In genomic region chr5:131386779-131387178, GRCh38 we compare ENCODE assay signal across 12 cellular contexts.
DNase-seq lines count a peak whose midpoint lies in the region; ATAC-seq, FAIRE-seq and TF ChIP-seq lines count a peak whose summit lies in the region.
"Had no signal": no experiment of that assay in that cellular context is flagged by ENCODE, and none has a peak within 500 bp of the region (broad histone marks: within the 10 kb centered on the region; RNA-seq: fewer than 3 reads in every experiment).

No MANE protein-coding gene starts in this region.

- peaks cover 3% of the 10 kb centered on the region for H3K79me2 ChIP-seq in HepG2 (ENCODE audit: insufficient read depth, low read length)

- H3K4me1 Mint-ChIP-seq in CD4-positive, alpha-beta memory T cell = peaks cover 58 to 99% (median 76%) of the 10 kb centered on the region in 4 donors
- peaks cover 67% of the 10 kb centered on the region for H3K4me1 Mint-ChIP-seq in activated T-helper 2 cell treated with anti-CD3 and anti-CD28 coated beads, Interferon-gamma antibody, Interleukin-2, Interleukin-4, amounts not matched to agents 10 μg/mL and 5 μg/mL and 100 μg/mL, durations not matched to agents 14 hours and 24 hours and 36 hours (ENCODE audit: low read depth)

- no TSS peak for BruUV-seq in HepG2 (replicated peaks; lab: Mats Ljungman, UMichigan)

- ATAC-seq in HepG2 (peak; percentile 84), GM18870 (IDR thresholded peaks at IDR 0.05; ENCODE audit: unreplicated experiment) (no peak), Right ventricle myocardium inferior (no peak)

- no peaks in the 10 kb centered on the region for H3K27me3 Mint-ChIP-seq in CD4-positive, alpha-beta memory T cell
- H3K27me3 Mint-ChIP-seq in activated T-helper 2 cell treated with anti-CD3 and anti-CD28 coated beads, Interferon-gamma antibody, Interleukin-2, Interleukin-4, amounts not matched to agents 10 μg/mL and 5 μg/mL and 100 μg/mL, durations not matched to agents 14 hours and 24 hours and 36 hours (ENCODE audit: low read depth) = no peaks in the 10 kb centered on the region

- H3K4me2 ChIP-seq in HepG2 (ENCODE audit: low read depth, low read length) = peak overlapping the region; percentile 55

- POLR2A ChIA-PET in CD4-positive, alpha-beta memory T cell (lab: Charles Lee; ENCODE audit: partially characterized antibody) = interaction anchor here (1.2 to 18.6 kb wide), 3 partner anchors 7 to 223 kb away, joined by 3 to 552 read pairs (median 69); partner anchors contain the start of gene CDC42SE2
- POLR2A ChIA-PET in HepG2 (lab: Yijun Ruan, JAX) = interaction anchor here (0.5 kb wide), 1 partner anchor 704 kb away, joined by 4 read pairs; no protein-coding TSS in a partner anchor

- H3K27ac Mint-ChIP-seq in CD4-positive, alpha-beta memory T cell = peak overlapping the region; percentile 79 to 97 (median 87)
- peak overlapping the region; percentile 45 for H3K27ac Mint-ChIP-seq in activated T-helper 2 cell treated with anti-CD3 and anti-CD28 coated beads, Interferon-gamma antibody, Interleukin-2, Interleukin-4, amounts not matched to agents 10 μg/mL and 5 μg/mL and 100 μg/mL, durations not matched to agents 14 hours and 24 hours and 36 hours

- peak overlapping the region in 1 of 8 donors; percentile 44 for H3K4me3 Mint-ChIP-seq in CD4-positive, alpha-beta memory T cell
- no peak overlapping the region for H3K4me3 Mint-ChIP-seq in activated T-helper 2 cell treated with anti-CD3 and anti-CD28 coated beads, Interferon-gamma antibody, Interleukin-2, Interleukin-4, amounts not matched to agents 10 μg/mL and 5 μg/mL and 100 μg/mL, durations not matched to agents 14 hours and 24 hours and 36 hours (ENCODE audit: low read depth)

- H3K4me1 ChIP-seq in CD4-positive, alpha-beta memory T cell (ENCODE audit: insufficient read depth, low read length) = peaks cover 92% of the 10 kb centered on the region
- H3K4me1 ChIP-seq in HepG2 (ENCODE audit: insufficient read depth, low read length) = peaks cover 41% of the 10 kb centered on the region

- H3K27ac ChIP-seq in CD4-positive, alpha-beta memory T cell (ENCODE audit: low read depth, low read length) = peak overlapping the region; percentile 99
- H3K27ac ChIP-seq in HepG2 (ENCODE audit: extremely low read length, insufficient read depth, low read length) = peak overlapping the region; percentile 91
- no peak overlapping the region for H3K27ac ChIP-seq in coronary artery

- WGBS in HepG2 (ENCODE audit: low lambda C conversion rate) = 0% methylated on average over 4 of the region's 4 CpGs

- H3K36me3 Mint-ChIP-seq in CD4-positive, alpha-beta memory T cell = peaks cover 40 to 87% of the 10 kb centered on the region in 2 donors
- peaks cover 71% of the 10 kb centered on the region for H3K36me3 Mint-ChIP-seq in activated T-helper 2 cell treated with anti-CD3 and anti-CD28 coated beads, Interferon-gamma antibody, Interleukin-2, Interleukin-4, amounts not matched to agents 10 μg/mL and 5 μg/mL and 100 μg/mL, durations not matched to agents 14 hours and 24 hours and 36 hours (ENCODE audit: low read depth)

- H3K9me3 Mint-ChIP-seq in CD4-positive, alpha-beta memory T cell = no peaks in the 10 kb centered on the region
- H3K9me3 Mint-ChIP-seq in activated T-helper 2 cell treated with anti-CD3 and anti-CD28 coated beads, Interferon-gamma antibody, Interleukin-2, Interleukin-4, amounts not matched to agents 10 μg/mL and 5 μg/mL and 100 μg/mL, durations not matched to agents 14 hours and 24 hours and 36 hours = no peaks in the 10 kb centered on the region

- peak; percentile 32 for FAIRE-seq in HepG2 (lab: Jason Lieb, UNC)

- H3K36me3 ChIP-seq in CD4-positive, alpha-beta memory T cell (ENCODE audit: insufficient read depth, low read length) = peaks cover 32% of the 10 kb centered on the region
- peaks cover 4 to 13% of the 10 kb centered on the region in 2 experiments; a peak in 3 of 5 replicates for H3K36me3 ChIP-seq in HepG2 (replicated peaks in 1 of 2; ENCODE audit: control insufficient read depth in 1 of 2, insufficient read depth in 2 of 2, low read length in 2 of 2)

- intact Hi-C loops in CD4-positive, alpha-beta memory T cell (cut with micrococcal nuclease) = no loop called here
- intact Hi-C loops in activated T-helper 2 cell treated with anti-CD3 and anti-CD28 coated beads, Interferon-gamma antibody, Interleukin-2, Interleukin-4, amounts not matched to agents 10 μg/mL and 5 μg/mL and 100 μg/mL, durations not matched to agents 14 hours and 24 hours and 36 hours (cut with micrococcal nuclease) = no loop called here
- intact Hi-C loops in HepG2 (cut with micrococcal nuclease; ENCODE audit: unreplicated experiment) (no loop called here), Right ventricle myocardium inferior (cut with DNase I) (loop anchor here (10.0 kb wide), 1 partner anchor 222 kb away; the partner anchor contains the start of gene HINT1)

- no peak for TF ChIP-seq RAD21 in HepG2 (CRISPR knock-in tag; IDR thresholded peaks at IDR 0.05)

- H3K27me3 ChIP-seq in CD4-positive, alpha-beta memory T cell (ENCODE audit: insufficient read depth, low read length) = no peaks in the 10 kb centered on the region
- no peaks in the 10 kb centered on the region for H3K27me3 ChIP-seq in HepG2 (ENCODE audit: control insufficient read depth in 1 of 2, insufficient read depth in 2 of 2, low read length in 2 of 2)

- in situ Hi-C loops in HepG2 (cut with HindIII; ENCODE audit: extremely low pct_ligation_motif_present, low pct_unique_long_range_greater_than_20kb) = loop anchor here (25.0 kb wide), 1 partner anchor 499 kb away; no protein-coding TSS in a partner anchor

- TF ChIP-seq EP300 in HepG2 (IDR thresholded peaks at IDR 0.05; ENCODE audit: low read depth in 2 of 2, low read length in 2 of 2) (peak in 1 of 2 experiments; percentile 84; a peak in 2 of 4 replicates), HepG2 (CRISPR knock-in tag; IDR thresholded peaks at IDR 0.05; ENCODE audit: borderline replicate concordance) (peak; percentile 60; the same call in 1 of the 2 replicates)

- DNase-seq in CD4-positive, alpha-beta memory T cell = no peak
- peak; percentile 32 for DNase-seq in HuH-7 (ENCODE audit: low spot score)
- no peak for DNase-seq in activated T-helper 2 cell treated with anti-CD3 and anti-CD28 coated beads, Interferon-gamma antibody, Interleukin-2, Interleukin-4, amounts not matched to agents 10 μg/mL and 5 μg/mL and 100 μg/mL, durations not matched to agents 14 hours and 24 hours and 36 hours (ENCODE audit: low spot score)
- DNase-seq in HepG2 (ENCODE audit: low spot score) = peak; percentile 82
- no peak for DNase-seq in coronary artery (ENCODE audit: low spot score)
- DNase-seq in Right ventricle myocardium inferior (ENCODE audit: missing footprints) = no peak
- no peak for DNase-seq in NK-92 treated with Interleukin-12 subunit alpha and Interleukin-12 subunit beta, amount 100 ng/mL, for 24 hours (lab: John Stamatoyannopoulos, UW)
- DNase-seq: cortex of kidney; GF-D8; NCI-H1930; stimulated activated CD4-positive, alpha-beta T cell treated with anti-CD3 and anti-CD28 coated beads, Interleukin-4, amount 100 ng/mL, for 1 hour had no signal

- CTCF ChIA-PET in CD4-positive, alpha-beta memory T cell (lab: Charles Lee; ENCODE audit: partially characterized antibody) = interaction anchor here (0.6 to 1.4 kb wide), 4 partner anchors 9 to 274 kb away, joined by 3 to 5 read pairs (median 3); no protein-coding TSS in a partner anchor
- CTCF ChIA-PET in HepG2 (lab: Yijun Ruan, JAX; ENCODE audit: low intra/inter-chr PET ratio, low total read pairs) = no interaction called here

- no peaks in the 10 kb centered on the region for H3K9me3 ChIP-seq in CD4-positive, alpha-beta memory T cell (ENCODE audit: control insufficient read depth in 1 of 2, low read length in 2 of 2)
- no peaks in the 10 kb centered on the region for H3K9me3 ChIP-seq in HepG2 (ENCODE audit: low read length)

- TF ChIP-seq CTCF in HepG2 (CRISPR knock-in tag; IDR thresholded peaks at IDR 0.05) (no peak), coronary artery (IDR thresholded peaks at IDR 0.05) (no peak)

- TF ChIP-seq POLR2A in HepG2 (IDR thresholded peaks at IDR 0.05; ENCODE audit: insufficient read depth in 1 of 2, low read depth in 2 of 2, low read length in 2 of 2) = no peak

- H4K20me1 ChIP-seq in HepG2 (ENCODE audit: insufficient read depth, low read length) = no peaks in the 10 kb centered on the region

- H3K9ac ChIP-seq in HepG2 (ENCODE audit: insufficient read depth, low read depth, low read length) = peak overlapping the region; percentile 66

- no peak overlapping the region for H2AFZ ChIP-seq in HepG2 (ENCODE audit: low read length)

- H3K4me3 ChIP-seq in CD4-positive, alpha-beta memory T cell (ENCODE audit: low read length in 2 of 2) = no peak overlapping the region
- H3K4me3 ChIP-seq in HepG2 (replicated peaks in 1 of 3; ENCODE audit: insufficient read depth in 1 of 3, low read depth in 2 of 3, low read length in 3 of 3) = no peak overlapping the region
- no peak overlapping the region for H3K4me3 ChIP-seq in coronary artery

TF ChIP-seq in HepG2, 621 proteins besides CTCF, POLR2A, EP300 and RAD21 (continues in another document):
- TF ChIP-seq STAG1 (CRISPR knock-in tag; IDR thresholded peaks at IDR 0.05) = 0 out of 2 replicates have a peak, but pooled peaks have one; percentile 8
- peak; percentile 63; the same call in 1 of the 2 replicates for TF ChIP-seq NFIC (IDR thresholded peaks at IDR 0.05; ENCODE audit: low read length)
- TF ChIP-seq, protein P1, sequence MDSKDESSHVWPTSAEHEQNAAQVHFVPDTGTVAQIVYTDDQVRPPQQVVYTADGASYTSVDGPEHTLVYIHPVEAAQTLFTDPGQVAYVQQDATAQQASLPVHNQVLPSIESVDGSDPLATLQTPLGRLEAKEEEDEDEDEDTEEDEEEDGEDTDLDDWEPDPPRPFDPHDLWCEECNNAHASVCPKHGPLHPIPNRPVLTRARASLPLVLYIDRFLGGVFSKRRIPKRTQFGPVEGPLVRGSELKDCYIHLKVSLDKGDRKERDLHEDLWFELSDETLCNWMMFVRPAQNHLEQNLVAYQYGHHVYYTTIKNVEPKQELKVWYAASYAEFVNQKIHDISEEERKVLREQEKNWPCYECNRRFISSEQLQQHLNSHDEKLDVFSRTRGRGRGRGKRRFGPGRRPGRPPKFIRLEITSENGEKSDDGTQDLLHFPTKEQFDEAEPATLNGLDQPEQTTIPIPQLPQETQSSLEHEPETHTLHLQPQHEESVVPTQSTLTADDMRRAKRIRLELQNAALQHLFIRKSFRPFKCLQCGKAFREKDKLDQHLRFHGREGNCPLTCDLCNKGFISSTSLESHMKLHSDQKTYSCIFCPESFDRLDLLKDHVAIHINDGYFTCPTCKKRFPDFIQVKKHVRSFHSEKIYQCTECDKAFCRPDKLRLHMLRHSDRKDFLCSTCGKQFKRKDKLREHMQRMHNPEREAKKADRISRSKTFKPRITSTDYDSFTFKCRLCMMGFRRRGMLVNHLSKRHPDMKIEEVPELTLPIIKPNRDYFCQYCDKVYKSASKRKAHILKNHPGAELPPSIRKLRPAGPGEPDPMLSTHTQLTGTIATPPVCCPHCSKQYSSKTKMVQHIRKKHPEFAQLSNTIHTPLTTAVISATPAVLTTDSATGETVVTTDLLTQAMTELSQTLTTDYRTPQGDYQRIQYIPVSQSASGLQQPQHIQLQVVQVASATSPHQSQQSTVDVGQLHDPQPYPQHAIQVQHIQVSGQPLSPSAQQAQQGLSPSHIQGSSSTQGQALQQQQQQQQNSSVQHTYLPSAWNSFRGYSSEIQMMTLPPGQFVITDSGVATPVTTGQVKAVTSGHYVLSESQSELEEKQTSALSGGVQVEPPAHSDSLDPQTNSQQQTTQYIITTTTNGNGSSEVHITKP (CRISPR knock-in tag; IDR thresholded peaks at IDR 0.05; ENCODE audit: low read depth) = no peak

Comparison
In these comparisons a context has a peak if more than half of its experiments do, and no peak if none do; other contexts are left out.
1. DNase-seq: peak in HuH-7 (single experiment) and HepG2 (single experiment); none in CD4-positive, alpha-beta memory T cell (0 of 5), activated T-helper 2 cell treated with anti-CD3 and anti-CD28 coated beads, Interferon-gamma antibody, Interleukin-2, Interleukin-4, amounts not matched to agents 10 μg/mL and 5 μg/mL and 100 μg/mL, durations not matched to agents 14 hours and 24 hours and 36 hours (single experiment), coronary artery (single experiment), Right ventricle myocardium inferior (single experiment) and NK-92 treated with Interleukin-12 subunit alpha and Interleukin-12 subunit beta, amount 100 ng/mL, for 24 hours (single experiment).
2. H3K27ac ChIP-seq: peak in CD4-positive, alpha-beta memory T cell (single experiment) and HepG2 (single experiment); none in coronary artery (0 of 2).